ENCODE assay signal across 14 cellular contexts in the genomic region with DNA sequence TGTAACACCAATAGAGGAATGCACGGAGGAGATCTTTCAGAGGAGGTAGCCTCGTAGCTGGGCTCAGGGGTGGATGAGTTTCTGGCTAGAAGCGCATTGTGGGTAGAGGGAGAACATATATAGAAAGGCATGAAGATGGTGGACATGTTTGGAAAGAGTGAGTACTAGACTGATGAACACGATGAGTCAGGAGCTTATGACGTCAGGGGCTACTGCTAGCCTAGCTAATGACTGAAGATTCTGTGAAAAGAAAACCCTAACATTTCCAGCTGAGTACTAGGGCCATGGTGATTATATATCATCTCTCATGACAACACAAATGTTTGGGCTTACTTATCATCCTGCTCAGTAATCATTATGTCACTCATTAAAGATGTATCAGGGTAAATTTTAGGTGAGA. TPM values are rescaled to one million over a fixed set of nuclear protein-coding genes. Genes with fewer than 3 reads are reported as not detected.
A peak's percentile ranks its signal among the peaks of the same experiment; 100 is the strongest.
DNase-seq lines count a peak whose midpoint lies in the region; ATAC-seq, FAIRE-seq and TF ChIP-seq lines count a peak whose summit lies in the region.
"Had no signal": no experiment of that assay in that cellular context is flagged by ENCODE, and none has a peak within 500 bp of the region (broad histone marks: within the 10 kb centered on the region; RNA-seq: fewer than 3 reads in every experiment).

No MANE protein-coding gene starts in this region.

- no peaks in the 10 kb centered on the region for H3K27me3 ChIP-seq in GM12878 (replicated peaks in 1 of 2; ENCODE audit: control insufficient read depth in 2 of 2, insufficient read depth in 2 of 2, low read length in 1 of 2)
- H3K27me3 ChIP-seq: transverse colon had no signal

- ATAC-seq in GM12878 (no peak), HG02763 (IDR thresholded peaks at IDR 0.05; ENCODE audit: unreplicated experiment) (no peak), HG03521 (IDR thresholded peaks at IDR 0.05; ENCODE audit: unreplicated experiment) (no peak)

- H4K20me1 ChIP-seq in GM12878 (ENCODE audit: control insufficient read depth, insufficient read depth) = no peaks in the 10 kb centered on the region

- in situ Hi-C loops in GM12878 (cut with MboI) = no loop called here

- TF ChIP-seq CTCF in RWPE1 (conservative IDR thresholded peaks at IDR 0.05; ENCODE audit: low read depth) (no peak), GM12878 (IDR thresholded peaks at IDR 0.05 in 2 of 3, conservative IDR thresholded peaks at IDR 0.05 in 1 of 3; ENCODE audit: control insufficient read depth in 2 of 3, extremely low read depth in 1 of 3, insufficient read depth in 1 of 3, low read depth in 3 of 3, low read length in 3 of 3) (no peak)

- peak; percentile 27 for DNase-seq in H54 (ENCODE audit: insufficient read length, low spot score)
- DNase-seq in RWPE1 (ENCODE audit: low spot score) = peak; percentile 42
- DNase-seq in GM12878 (ENCODE audit: low read depth, low spot score) = no peak
- peak; percentile 39 for DNase-seq in stimulated activated CD4-positive, alpha-beta T cell treated with anti-CD3 and anti-CD28 coated beads, Interleukin-2, amount 100 ng/mL, for 4 hours (ENCODE audit: low read depth)
- DNase-seq in cerebellum (ENCODE audit: low spot score) = no peak
- DNase-seq in effector CD8-positive, alpha-beta T cell (lab: John Stamatoyannopoulos, UW) = no peak
- DNase-seq: Karpas-422, midbrain, NCI-H82, small intestine, transverse colon had no signal

- no peaks in the 10 kb centered on the region for H3K79me2 ChIP-seq in GM12878 (ENCODE audit: control insufficient read depth, insufficient read depth, low read length)

- H3K27ac ChIP-seq in RWPE1 (no peak overlapping the region), GM12878 (ENCODE audit: control insufficient read depth, insufficient read depth) (no peak overlapping the region)
- H3K27ac ChIP-seq: transverse colon had no signal

- TF ChIP-seq POLR2A in H54 (IDR thresholded peaks at IDR 0.05; ENCODE audit: low read depth, low read length) (no peak), GM12878 (IDR thresholded peaks at IDR 0.05; ENCODE audit: low read depth, low read length) (no peak)

- H3K9ac ChIP-seq in GM12878 (ENCODE audit: control insufficient read depth, insufficient read depth, low read length) = no peak overlapping the region

- WGBS in GM12878 (ENCODE audit: insufficient coverage, insufficient replicate concordance, low lambda C conversion rate, missing lambda C conversion rate) = 41% methylated on average over 5 of the region's 5 CpGs

- CTCF ChIA-PET in RWPE1 (lab: Yijun Ruan, JAX) (no interaction called here), GM12878 (lab: Yijun Ruan, JAX) (interaction anchor here (0.6 to 1.1 kb wide), 4 partner anchors 20 to 164 kb away, joined by 3 read pairs; no protein-coding TSS in a partner anchor)

- BruUV-seq in GM12878 (replicated peaks; lab: Mats Ljungman, UMichigan) = no TSS peak

- TF ChIP-seq RAD21 in GM12878 (IDR thresholded peaks at IDR 0.05; ENCODE audit: insufficient read depth, low read depth, low read length) = no peak

- no peaks in the 10 kb centered on the region for H3K9me3 ChIP-seq in GM12878 (replicated peaks; ENCODE audit: control insufficient read depth, insufficient read depth, low read length)
- H3K9me3 ChIP-seq: transverse colon had no signal

- H3K4me1 ChIP-seq in GM12878 (ENCODE audit: control insufficient read depth, insufficient read depth, low read length) = no peaks in the 10 kb centered on the region
- H3K4me1 ChIP-seq: transverse colon had no signal

- peak; percentile 36 for FAIRE-seq in H54 (lab: Jason Lieb, UNC)
- peak; percentile 13 for FAIRE-seq in GM12878 (lab: Jason Lieb, UNC)

- RAD21 ChIA-PET in GM12878 (lab: Charles Lee; ENCODE audit: unreplicated experiment) = no interaction called here

- no peak for TF ChIP-seq EP300 in GM12878 (IDR thresholded peaks at IDR 0.05; ENCODE audit: borderline replicate concordance in 1 of 2, control insufficient read depth in 1 of 2, low read depth in 2 of 2, low read length in 2 of 2)

- SMC1A ChIA-PET in GM12878 (lab: Charles Lee; ENCODE audit: uncharacterized antibody, unreplicated experiment) = interaction anchor here (1.0 kb wide), 1 partner anchor 8 kb away, joined by 4 read pairs; no protein-coding TSS in a partner anchor

- no peak overlapping the region for H2AFZ ChIP-seq in GM12878 (ENCODE audit: control insufficient read depth, low read depth, low read length)

- no peaks in the 10 kb centered on the region for H3K36me3 ChIP-seq in GM12878 (ENCODE audit: control insufficient read depth in 2 of 2, insufficient read depth in 2 of 2, low read length in 1 of 2)
- H3K36me3 ChIP-seq: transverse colon had no signal

- POLR2A ChIA-PET in RWPE1 (lab: Yijun Ruan, JAX; ENCODE audit: low non-redundant PET) (no interaction called here), GM12878 (lab: Charles Lee) (no interaction called here)

- intact Hi-C loops in GM12878 (cut with micrococcal nuclease; ENCODE audit: unreplicated experiment) = no loop called here

- no peak overlapping the region for H3K4me2 ChIP-seq in GM12878 (ENCODE audit: control insufficient read depth, insufficient read depth)

- H3K4me3 ChIP-seq in GM12878 = no peak overlapping the region
- H3K4me3 ChIP-seq: transverse colon had no signal

RNA-seq across cellular contexts. Expression of a gene that starts 22.4 kb away (rescaled TPM):
- not detected in 2 replicates for total RNA-seq in GM12878 (2013; cell fraction: nucleolus; rRNA removed)
- total RNA-seq in GM12878 (2014; rRNA removed) = not detected in 2 replicates
- not detected in 2 replicates for total RNA-seq in GM12878 (2014; rRNA removed; fragmentation: Illumina TruSeq; extraction: Trizol)
- total RNA-seq in GM12878 (2021) = not detected in 2 replicates
- polyA plus RNA-seq in GM12878 (2011; ENCODE audit: low read depth) = not detected
- 0.04 TPM in 1 of 2 replicates, not detected in the other for polyA plus RNA-seq in GM12878 (2011; rRNA removed)
- polyA plus RNA-seq in GM12878 (2011; cell fraction: cytosol; rRNA removed) = not detected in 2 replicates
- not detected in 2 replicates for polyA plus RNA-seq in GM12878 (2011; cell fraction: nucleus; rRNA removed)
- not detected in 2 replicates for polyA plus RNA-seq in GM12878 (2012)
- polyA plus RNA-seq in GM12878 (2014; fragmentation: Illumina TruSeq; extraction: Trizol) = 0.04 and 0.43 TPM in 2 replicates
- polyA plus RNA-seq in GM12878 (2014; fragmentation: Nextera tagmentation; extraction: Ambion mirVana) = under 1 TPM in 1 of 2 experiments, not detected in 1; 0.04 TPM
- polyA plus RNA-seq in GM12878 (2014; rRNA removed) = not detected in 2 replicates
- polyA plus RNA-seq in GM12878 (2016; fragmentation: Nextera tagmentation; extraction: Ambion mirVana) = not detected
- 0.59 TPM in 1 of 2 replicates, not detected in the other for polyA minus RNA-seq in GM12878 (2011; rRNA and poly(A)+ RNA removed)
- not detected in 2 replicates for polyA minus RNA-seq in GM12878 (2011; cell fraction: cytosol; rRNA and poly(A)+ RNA removed)
- polyA minus RNA-seq in GM12878 (2011; cell fraction: nucleus; rRNA and poly(A)+ RNA removed) = not detected in 2 replicates
- total RNA-seq in cerebellum = not detected
- total RNA-seq: glomerular endothelial cell had no signal

RNA-seq across cellular contexts. Expression of a gene that starts 37.3 kb away (rescaled TPM):
- total RNA-seq in GM12878 (2013; cell fraction: nucleolus; rRNA removed) = not detected in 2 replicates
- total RNA-seq in GM12878 (2014; rRNA removed) = not detected in 2 replicates
- not detected in 2 replicates for total RNA-seq in GM12878 (2014; rRNA removed; fragmentation: Illumina TruSeq; extraction: Trizol)
- total RNA-seq in GM12878 (2021) = not detected in 2 replicates
- polyA plus RNA-seq in GM12878 (2011; ENCODE audit: low read depth) = not detected
- not detected in 2 replicates for polyA plus RNA-seq in GM12878 (2011; rRNA removed)
- polyA plus RNA-seq in GM12878 (2011; cell fraction: cytosol; rRNA removed) = not detected in 2 replicates
- not detected in 2 replicates for polyA plus RNA-seq in GM12878 (2011; cell fraction: nucleus; rRNA removed)
- not detected in 2 replicates for polyA plus RNA-seq in GM12878 (2012)
- polyA plus RNA-seq in GM12878 (2014; fragmentation: Illumina TruSeq; extraction: Trizol) = not detected in 2 replicates
- polyA plus RNA-seq in GM12878 (2014; fragmentation: Nextera tagmentation; extraction: Ambion mirVana) = not detected
- polyA plus RNA-seq in GM12878 (2014; rRNA removed) = not detected in 2 replicates
- polyA plus RNA-seq in GM12878 (2016; fragmentation: Nextera tagmentation; extraction: Ambion mirVana) = not detected
- not detected in 2 replicates for polyA minus RNA-seq in GM12878 (2011; rRNA and poly(A)+ RNA removed)
- polyA minus RNA-seq in GM12878 (2011; cell fraction: cytosol; rRNA and poly(A)+ RNA removed) = not detected in 2 replicates
- polyA minus RNA-seq in GM12878 (2011; cell fraction: nucleus; rRNA and poly(A)+ RNA removed) = not detected in 2 replicates
- not detected for total RNA-seq in cerebellum
- total RNA-seq: glomerular endothelial cell, transverse colon had no signal
- polyA plus RNA-seq: small intestine had no signal

RNA-seq across cellular contexts. Expression of a gene that starts 46.0 kb away (rescaled TPM):
- not detected in 2 replicates for total RNA-seq in GM12878 (2013; cell fraction: nucleolus; rRNA removed)
- total RNA-seq in GM12878 (2014; rRNA removed) = not detected in 2 replicates
- total RNA-seq in GM12878 (2014; rRNA removed; fragmentation: Illumina TruSeq; extraction: Trizol) = not detected in 2 replicates
- not detected in 2 replicates for total RNA-seq in GM12878 (2021)
- polyA plus RNA-seq in GM12878 (2011; ENCODE audit: low read depth) = not detected
- not detected in 2 replicates for polyA plus RNA-seq in GM12878 (2011; rRNA removed)
- polyA plus RNA-seq in GM12878 (2011; cell fraction: cytosol; rRNA removed) = not detected in 2 replicates
- not detected in 2 replicates for polyA plus RNA-seq in GM12878 (2011; cell fraction: nucleus; rRNA removed)
- polyA plus RNA-seq in GM12878 (2012) = not detected in 2 replicates
- polyA plus RNA-seq in GM12878 (2014; fragmentation: Illumina TruSeq; extraction: Trizol) = not detected in 2 replicates
- not detected for polyA plus RNA-seq in GM12878 (2014; fragmentation: Nextera tagmentation; extraction: Ambion mirVana)
- polyA plus RNA-seq in GM12878 (2014; rRNA removed) = not detected in 2 replicates
- polyA plus RNA-seq in GM12878 (2016; fragmentation: Nextera tagmentation; extraction: Ambion mirVana) = not detected
- not detected in 2 replicates for polyA minus RNA-seq in GM12878 (2011; rRNA and poly(A)+ RNA removed)
- polyA minus RNA-seq in GM12878 (2011; cell fraction: cytosol; rRNA and poly(A)+ RNA removed) = not detected in 2 replicates
- polyA minus RNA-seq in GM12878 (2011; cell fraction: nucleus; rRNA and poly(A)+ RNA removed) = not detected in 2 replicates
- total RNA-seq in cerebellum = not detected
- total RNA-seq: glomerular endothelial cell, transverse colon had no signal
- polyA plus RNA-seq: small intestine had no signal

RNA-seq across cellular contexts. Expression of a gene that starts 52.4 kb away (rescaled TPM):
- total RNA-seq in GM12878 (2013; cell fraction: nucleolus; rRNA removed) = not detected in 2 replicates
- not detected in 2 replicates for total RNA-seq in GM12878 (2014; rRNA removed)
- not detected in 2 replicates for total RNA-seq in GM12878 (2014; rRNA removed; fragmentation: Illumina TruSeq; extraction: Trizol)
- total RNA-seq in GM12878 (2021) = not detected in 2 replicates
- not detected for polyA plus RNA-seq in GM12878 (2011; ENCODE audit: low read depth)
- polyA plus RNA-seq in GM12878 (2011; rRNA removed) = not detected in 2 replicates
- polyA plus RNA-seq in GM12878 (2011; cell fraction: cytosol; rRNA removed) = not detected in 2 replicates
- not detected in 2 replicates for polyA plus RNA-seq in GM12878 (2011; cell fraction: nucleus; rRNA removed)
- not detected in 2 replicates for polyA plus RNA-seq in GM12878 (2012)
- polyA plus RNA-seq in GM12878 (2014; fragmentation: Illumina TruSeq; extraction: Trizol) = not detected in 2 replicates
- not detected for polyA plus RNA-seq in GM12878 (2014; fragmentation: Nextera tagmentation; extraction: Ambion mirVana)
- polyA plus RNA-seq in GM12878 (2014; rRNA removed) = not detected in 2 replicates
- polyA plus RNA-seq in GM12878 (2016; fragmentation: Nextera tagmentation; extraction: Ambion mirVana) = not detected
- not detected in 2 replicates for polyA minus RNA-seq in GM12878 (2011; rRNA and poly(A)+ RNA removed)
- polyA minus RNA-seq in GM12878 (2011; cell fraction: cytosol; rRNA and poly(A)+ RNA removed) = not detected in 2 replicates
- not detected in 2 replicates for polyA minus RNA-seq in GM12878 (2011; cell fraction: nucleus; rRNA and poly(A)+ RNA removed)
- total RNA-seq in cerebellum = not detected
- total RNA-seq: glomerular endothelial cell, transverse colon had no signal
- polyA plus RNA-seq: small intestine had no signal

Comparison
In these comparisons a context has a peak if more than half of its experiments do, and no peak if none do; other contexts are left out.
1. DNase-seq: peak in H54 (single experiment), RWPE1 (single experiment) and stimulated activated CD4-positive, alpha-beta T cell treated with anti-CD3 and anti-CD28 coated beads, Interleukin-2, amount 100 ng/mL, for 4 hours (single experiment); none in GM12878 (single experiment), cerebellum (single experiment) and effector CD8-positive, alpha-beta T cell (single experiment).